12 cellular contexts compared by ENCODE assay signal in genomic region chr2:45173513-45173912, GRCh38.
DNase-seq lines count a peak whose midpoint lies in the region; ATAC-seq and TF ChIP-seq lines count a peak whose summit lies in the region.
"Had no signal": no experiment of that assay in that cellular context is flagged by ENCODE, and none has a peak within 500 bp of the region (broad histone marks: within the 10 kb centered on the region; RNA-seq: fewer than 3 reads in every experiment).

No MANE protein-coding gene starts in this region.

- DNase-seq in HCT116 (ENCODE audit: low read depth, low spot score) = peak; percentile 59
- DNase-seq in SK-N-SH = no peak
- peak; percentile 65 for DNase-seq in fibroblast of the conjunctiva (ENCODE audit: low read depth)
- DNase-seq in NCI-H446 (lab: John Stamatoyannopoulos, UW) = no peak
- DNase-seq in NOMO-1 (lab: John Stamatoyannopoulos, UW; ENCODE audit: unreplicated experiment in 2 of 2) = no peak
- no peak for DNase-seq in activated CD4-positive, alpha-beta T cell treated with anti-CD3 and anti-CD28 coated beads, Interleukin-2, amount 10 ng/mL, durations not matched to agents 7 days and 5 days
- DNase-seq: activated CD4-positive, CD25-positive, alpha-beta regulatory T cell; left ventricle myocardium inferior; stimulated activated CD8-positive, alpha-beta memory T cell treated with anti-CD3 and anti-CD28 coated beads, Interleukin-4, amount 100 ng/mL, for 48 hours had no signal

- H3K79me2 ChIP-seq in HCT116 (ENCODE audit: insufficient read depth, low read length) = no peaks in the 10 kb centered on the region
- no peaks in the 10 kb centered on the region for H3K79me2 ChIP-seq in SK-N-SH (ENCODE audit: insufficient read depth)

- peak; percentile 89 for ATAC-seq in HCT116
- ATAC-seq in stimulated activated memory B cell treated with anti-CD40 and anti-IgM and Interleukin-4, amounts not matched to agents 10 μg/mL and 1 μg/mL and 100 μg/mL, for 72 hours = peak; percentile 28
- ATAC-seq in HG03354 (IDR thresholded peaks at IDR 0.05; ENCODE audit: poor library complexity, severe bottlenecking, unreplicated experiment) = no peak

- CTCF ChIA-PET in HCT116 (lab: Charles Lee) = interaction anchor here (1.0 to 1.1 kb wide), 2 partner anchors 9 to 11 kb away, joined by 3 to 4 read pairs; no protein-coding TSS in a partner anchor
- CTCF ChIA-PET in SK-N-SH (lab: Yijun Ruan, JAX) = interaction anchor here (0.7 to 0.8 kb wide), 2 partner anchors 10 to 235 kb away, joined by 3 to 4 read pairs; no protein-coding TSS in a partner anchor
- CTCF ChIA-PET in activated CD4-positive, alpha-beta T cell treated with anti-CD3 and anti-CD28 coated beads, Interleukin-2, amount 10 ng/mL, durations not matched to agents 7 days and 5 days (lab: Charles Lee) = no interaction called here

- no peaks in the 10 kb centered on the region for H4K20me1 ChIP-seq in HCT116 (ENCODE audit: insufficient read depth)
- H4K20me1 ChIP-seq in SK-N-SH (ENCODE audit: insufficient read depth) = no peaks in the 10 kb centered on the region

- H3K4me3 Mint-ChIP-seq in stimulated activated memory B cell treated with anti-CD40 and anti-IgM and Interleukin-4, amounts not matched to agents 10 μg/mL and 1 μg/mL and 100 μg/mL, for 72 hours = no peak overlapping the region
- H3K4me3 Mint-ChIP-seq in activated CD4-positive, alpha-beta T cell treated with anti-CD3 and anti-CD28 coated beads, Interleukin-2, amount 10 ng/mL, durations not matched to agents 7 days and 5 days = no peak overlapping the region
- H3K4me3 Mint-ChIP-seq: activated naive CD4-positive, alpha-beta T cell treated with anti-CD3 and anti-CD28 coated beads, Interleukin-2, amount 50 U/mL, for 24 hours had no signal

- H3K9ac ChIP-seq in HCT116 (ENCODE audit: low read length) = no peak overlapping the region
- 0 out of 2 replicates have a peak overlapping the region, but pooled peaks have one; percentile 1 for H3K9ac ChIP-seq in SK-N-SH

- no peaks in the 10 kb centered on the region for H3K9me3 ChIP-seq in HCT116 (ENCODE audit: control insufficient read depth in 1 of 2, insufficient read depth in 1 of 2, low read depth in 1 of 2, low read length in 2 of 2)
- H3K9me3 ChIP-seq in SK-N-SH = no peaks in the 10 kb centered on the region

- RAD21 ChIA-PET in HCT116 (lab: Charles Lee; ENCODE audit: low non-redundant PET in 1 of 2, low total read pairs in 2 of 2, uncharacterized antibody in 2 of 2, unreplicated experiment in 2 of 2) = no interaction called here

- TF ChIP-seq POLR2A in HCT116 (IDR thresholded peaks at IDR 0.05; ENCODE audit: borderline replicate concordance, extremely low read depth, insufficient read depth, insufficient read length) = no peak

- POLR2A ChIA-PET in HCT116 (lab: Charles Lee) = no interaction called here
- POLR2A ChIA-PET in SK-N-SH (lab: Yijun Ruan, JAX) = interaction anchor here (0.5 kb wide), 1 partner anchor 437 kb away, joined by 4 read pairs; no protein-coding TSS in a partner anchor
- POLR2A ChIA-PET in activated CD4-positive, alpha-beta T cell treated with anti-CD3 and anti-CD28 coated beads, Interleukin-2, amount 10 ng/mL, durations not matched to agents 7 days and 5 days (lab: Charles Lee) = no interaction called here

- H3K9me2 ChIP-seq in HCT116 (ENCODE audit: insufficient read depth) = 0 out of 2 replicates have a peak, but pooled peaks cover 4% of the 10 kb centered on the region
- H3K9me2 ChIP-seq in SK-N-SH = no peaks in the 10 kb centered on the region

- H3K27ac Mint-ChIP-seq in stimulated activated memory B cell treated with anti-CD40 and anti-IgM and Interleukin-4, amounts not matched to agents 10 μg/mL and 1 μg/mL and 100 μg/mL, for 72 hours = no peak overlapping the region
- H3K27ac Mint-ChIP-seq in activated CD4-positive, alpha-beta T cell treated with anti-CD3 and anti-CD28 coated beads, Interleukin-2, amount 10 ng/mL, durations not matched to agents 7 days and 5 days = no peak overlapping the region
- H3K27ac Mint-ChIP-seq: activated naive CD4-positive, alpha-beta T cell treated with anti-CD3 and anti-CD28 coated beads, Interleukin-2, amount 50 U/mL, for 24 hours had no signal

- TF ChIP-seq RAD21 in HCT116 (IDR thresholded peaks at IDR 0.05; ENCODE audit: low read depth) (no peak), SK-N-SH (IDR thresholded peaks at IDR 0.05; ENCODE audit: low read length) (no peak)

- TF ChIP-seq CTCF in HCT116 (IDR thresholded peaks at IDR 0.05 in 2 of 3, conservative IDR thresholded peaks at IDR 0.05 in 1 of 3; ENCODE audit: borderline replicate concordance in 1 of 3, insufficient read depth in 1 of 3, low read depth in 2 of 3, low read length in 2 of 3) = 0 out of 6 replicates have a peak, but pooled peaks of 2 of the 3 experiments have one; percentile 13 to 20
- TF ChIP-seq CTCF in SK-N-SH (IDR thresholded peaks at IDR 0.05) = peak; percentile 33; the same call in 1 of the 2 replicates

- TF ChIP-seq EP300 in SK-N-SH (IDR thresholded peaks at IDR 0.05; ENCODE audit: borderline replicate concordance in 1 of 2, low read depth in 1 of 2, low read length in 1 of 2) = peak in 1 of 2 experiments; percentile 71; a peak in 1 of 4 replicates

- no peaks in the 10 kb centered on the region for H3K36me3 Mint-ChIP-seq in stimulated activated memory B cell treated with anti-CD40 and anti-IgM and Interleukin-4, amounts not matched to agents 10 μg/mL and 1 μg/mL and 100 μg/mL, for 72 hours
- no peaks in the 10 kb centered on the region for H3K36me3 Mint-ChIP-seq in activated CD4-positive, alpha-beta T cell treated with anti-CD3 and anti-CD28 coated beads, Interleukin-2, amount 10 ng/mL, durations not matched to agents 7 days and 5 days (ENCODE audit: low read depth)
- H3K36me3 Mint-ChIP-seq: activated naive CD4-positive, alpha-beta T cell treated with anti-CD3 and anti-CD28 coated beads, Interleukin-2, amount 50 U/mL, for 24 hours had no signal

- peak overlapping the region; percentile 11; the same call in 1 of the 2 replicates for H3K4me2 ChIP-seq in HCT116 (ENCODE audit: low read length)
- H3K4me2 ChIP-seq in SK-N-SH = 0 out of 2 replicates have a peak overlapping the region, but pooled peaks have one; percentile 0

- peaks cover 10% of the 10 kb centered on the region for H3K4me1 Mint-ChIP-seq in stimulated activated memory B cell treated with anti-CD40 and anti-IgM and Interleukin-4, amounts not matched to agents 10 μg/mL and 1 μg/mL and 100 μg/mL, for 72 hours
- peaks cover 5% of the 10 kb centered on the region for H3K4me1 Mint-ChIP-seq in activated CD4-positive, alpha-beta T cell treated with anti-CD3 and anti-CD28 coated beads, Interleukin-2, amount 10 ng/mL, durations not matched to agents 7 days and 5 days

- peaks cover 25% of the 10 kb centered on the region for H3F3A ChIP-seq in SK-N-SH (replicated peaks; ENCODE audit: insufficient read depth)

- H3K27me3 Mint-ChIP-seq in stimulated activated memory B cell treated with anti-CD40 and anti-IgM and Interleukin-4, amounts not matched to agents 10 μg/mL and 1 μg/mL and 100 μg/mL, for 72 hours = peaks cover 61% of the 10 kb centered on the region
- H3K27me3 Mint-ChIP-seq in activated CD4-positive, alpha-beta T cell treated with anti-CD3 and anti-CD28 coated beads, Interleukin-2, amount 10 ng/mL, durations not matched to agents 7 days and 5 days = peaks cover 67% of the 10 kb centered on the region

- BruUV-seq in HCT116 (replicated peaks; lab: Mats Ljungman, UMichigan) = no TSS peak

- H3K27ac ChIP-seq in HCT116 (ENCODE audit: low read depth, low read length) = no peak overlapping the region
- peak overlapping the region in 1 of 2 experiments; percentile 73; a peak in 2 of 4 replicates for H3K27ac ChIP-seq in SK-N-SH (ENCODE audit: low read depth in 2 of 2, low read length in 1 of 2)
- H3K27ac ChIP-seq: left ventricle myocardium inferior had no signal

- H3K9me3 Mint-ChIP-seq in stimulated activated memory B cell treated with anti-CD40 and anti-IgM and Interleukin-4, amounts not matched to agents 10 μg/mL and 1 μg/mL and 100 μg/mL, for 72 hours = peaks cover 9% of the 10 kb centered on the region
- H3K9me3 Mint-ChIP-seq in activated CD4-positive, alpha-beta T cell treated with anti-CD3 and anti-CD28 coated beads, Interleukin-2, amount 10 ng/mL, durations not matched to agents 7 days and 5 days = no peaks in the 10 kb centered on the region

- intact Hi-C loops in HCT116 (cut with micrococcal nuclease) = no loop called here

- H3K36me3 ChIP-seq in HCT116 (ENCODE audit: control insufficient read depth in 1 of 2, insufficient read depth in 2 of 2, low read length in 2 of 2) = no peaks in the 10 kb centered on the region
- no peaks in the 10 kb centered on the region for H3K36me3 ChIP-seq in SK-N-SH (replicated peaks in 1 of 2; ENCODE audit: control insufficient read depth in 1 of 2, insufficient read depth in 2 of 2, low read length in 1 of 2)
- H3K36me3 ChIP-seq: left ventricle myocardium inferior had no signal

- no peaks in the 10 kb centered on the region for H3K27me3 ChIP-seq in HCT116 (ENCODE audit: insufficient read depth, low read length)
- H3K27me3 ChIP-seq in SK-N-SH (ENCODE audit: insufficient read depth) = no peaks in the 10 kb centered on the region

- 38% methylated on average over 2 of the region's 2 CpGs for WGBS in SK-N-SH (ENCODE audit: low lambda C conversion rate)

- H3K4me3 ChIP-seq in HCT116 (replicated peaks in 1 of 2; ENCODE audit: low read depth in 1 of 2, low read length in 2 of 2) = no peak overlapping the region
- H3K4me3 ChIP-seq in SK-N-SH (ENCODE audit: low read depth in 2 of 2, low read length in 1 of 2) = no peak overlapping the region
- H3K4me3 ChIP-seq: left ventricle myocardium inferior had no signal

- H3K4me1 ChIP-seq in HCT116 (ENCODE audit: control insufficient read depth in 1 of 2, insufficient read depth in 2 of 2, low read length in 2 of 2) (peaks cover 0 to 9% of the 10 kb centered on the region in 2 experiments; a peak in 2 of 4 replicates), SK-N-SH (ENCODE audit: control insufficient read depth in 1 of 2, insufficient read depth in 2 of 2, low read depth in 1 of 2, low read length in 1 of 2) (peaks cover 10 to 14% of the 10 kb centered on the region in 2 experiments)

- no peak overlapping the region for H2AFZ ChIP-seq in HCT116 (ENCODE audit: low read depth, low read length, poor library complexity, severe bottlenecking)
- no peak overlapping the region for H2AFZ ChIP-seq in SK-N-SH (ENCODE audit: low read depth)

TF ChIP-seq in HCT116, 20 proteins besides CTCF, POLR2A, EP300 and RAD21:
- TF ChIP-seq, protein P1, sequence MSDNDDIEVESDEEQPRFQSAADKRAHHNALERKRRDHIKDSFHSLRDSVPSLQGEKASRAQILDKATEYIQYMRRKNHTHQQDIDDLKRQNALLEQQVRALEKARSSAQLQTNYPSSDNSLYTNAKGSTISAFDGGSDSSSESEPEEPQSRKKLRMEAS (IDR thresholded peaks at IDR 0.05) = no peak
- TF ChIP-seq FOSL1 (IDR thresholded peaks at IDR 0.05; ENCODE audit: low read depth) = peak; percentile 74; the same call in 1 of the 2 replicates
- TF ChIP-seq JUND (IDR thresholded peaks at IDR 0.05) = peak; percentile 44

TF ChIP-seq in SK-N-SH, 30 proteins besides CTCF, POLR2A, EP300 and RAD21 (continues in another document):
- no peak for TF ChIP-seq GATA2 (CRISPR knock-in tag; IDR thresholded peaks at IDR 0.05)

Comparison
In these comparisons a context has a peak if more than half of its experiments do, and no peak if none do; other contexts are left out.
1. DNase-seq: peak in HCT116 (single experiment) and fibroblast of the conjunctiva (single experiment); none in SK-N-SH (single experiment), NCI-H446 (0 of 2), NOMO-1 (0 of 2) and activated CD4-positive, alpha-beta T cell treated with anti-CD3 and anti-CD28 coated beads, Interleukin-2, amount 10 ng/mL, durations not matched to agents 7 days and 5 days (single experiment).
2. Of the 11 proteins assayed by ChIP-seq in both SK-N-SH and HCT116: peak only in SK-N-SH: POLR2AphosphoS5 and ZBTB33; only in HCT116: none; in both: CTCF and JUND; in neither: 7.